Comparison of ENCODE assay signal across 14 cellular contexts in the genomic region with DNA sequence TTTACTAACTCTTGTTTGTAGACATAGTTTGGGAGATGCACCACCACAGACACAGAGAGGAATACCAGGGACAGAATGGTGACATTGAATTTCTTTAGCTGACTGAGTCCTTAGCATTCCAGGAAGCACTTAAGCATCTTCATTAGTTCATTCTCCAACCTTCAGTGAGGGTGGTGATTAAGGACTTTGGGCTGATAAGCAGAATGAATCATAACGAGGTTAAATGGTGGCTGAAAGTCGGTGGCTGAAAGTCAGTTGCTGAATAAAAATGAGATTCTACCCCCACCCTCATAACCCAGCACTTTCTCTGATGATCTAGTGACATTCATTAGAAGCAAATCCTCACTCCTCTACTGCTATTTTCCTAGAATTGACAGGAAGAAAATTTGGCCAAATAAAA.
DNase-seq lines count a peak whose midpoint lies in the region; ATAC-seq and TF ChIP-seq lines count a peak whose summit lies in the region.
"Had no signal": no experiment of that assay in that cellular context is flagged by ENCODE, and none has a peak within 500 bp of the region (broad histone marks: within the 10 kb centered on the region; RNA-seq: fewer than 3 reads in every experiment).

No MANE protein-coding gene starts in this region.

- TF ChIP-seq CTCF in WERI-Rb-1 (IDR thresholded peaks at IDR 0.05; ENCODE audit: low read depth, low read length), result no peak

- ATAC-seq in stimulated activated naive CD8-positive, alpha-beta T cell treated with anti-CD3 and anti-CD28 coated beads, Interleukin-15, amount 100 ng/mL, for 72 hours, result peak; percentile 72
- ATAC-seq in stimulated activated naive CD8-positive, alpha-beta T cell treated with anti-CD3 and anti-CD28 coated beads, Interleukin-15, Interleukin-2, amounts not matched to agents 100 U/mL and 50 U/mL, for 24 hours, result no peak
- ATAC-seq in GM19455 (IDR thresholded peaks at IDR 0.05; ENCODE audit: unreplicated experiment), result no peak
- ATAC-seq: A549 had no signal

- H3K36me3 ChIP-seq in SK-N-MC (ENCODE audit: insufficient read depth, low read length) (no peaks in the 10 kb centered on the region), WERI-Rb-1 (no peaks in the 10 kb centered on the region)
- H3K36me3 ChIP-seq: BE2C, HAP-1 had no signal

- peak overlapping the region; percentile 38; the same call in 1 of the 2 replicates for H3K27ac ChIP-seq in SK-N-MC
- no peak overlapping the region for H3K27ac ChIP-seq in WERI-Rb-1
- H3K27ac ChIP-seq: A549, C4-2B, HL-60 had no signal

- H3K27ac Mint-ChIP-seq in stimulated activated naive CD8-positive, alpha-beta T cell treated with anti-CD3 and anti-CD28 coated beads, Interleukin-15, amount 100 ng/mL, for 72 hours, result no peak overlapping the region
- H3K27ac Mint-ChIP-seq: CD4-positive, alpha-beta memory T cell had no signal

- H3K9ac ChIP-seq in SK-N-MC (ENCODE audit: insufficient read length), result no peak overlapping the region

- no peaks in the 10 kb centered on the region for H3K27me3 ChIP-seq in WERI-Rb-1 (ENCODE audit: insufficient read depth, low read depth, severe bottlenecking)

- H3K4me3 ChIP-seq in SK-N-MC (peak overlapping the region; percentile 59; the same call in 1 of the 2 replicates), WERI-Rb-1 (ENCODE audit: low read depth, low read length) (no peak overlapping the region)
- H3K4me3 ChIP-seq: A549, HAP-1 had no signal

- H3K4me1 Mint-ChIP-seq in stimulated activated naive CD8-positive, alpha-beta T cell treated with anti-CD3 and anti-CD28 coated beads, Interleukin-15, amount 100 ng/mL, for 72 hours, result no peaks in the 10 kb centered on the region
- H3K4me1 Mint-ChIP-seq: CD4-positive, alpha-beta memory T cell had no signal

- H3K27me3 Mint-ChIP-seq in stimulated activated naive CD8-positive, alpha-beta T cell treated with anti-CD3 and anti-CD28 coated beads, Interleukin-15, amount 100 ng/mL, for 72 hours, result peaks cover 48% of the 10 kb centered on the region

- H3K9me3 Mint-ChIP-seq in stimulated activated naive CD8-positive, alpha-beta T cell treated with anti-CD3 and anti-CD28 coated beads, Interleukin-15, amount 100 ng/mL, for 72 hours, result no peaks in the 10 kb centered on the region
- H3K9me3 Mint-ChIP-seq: CD4-positive, alpha-beta memory T cell had no signal

- H3K4me3 Mint-ChIP-seq in stimulated activated naive CD8-positive, alpha-beta T cell treated with anti-CD3 and anti-CD28 coated beads, Interleukin-15, amount 100 ng/mL, for 72 hours, result no peak overlapping the region

- H3K9me3 ChIP-seq in SK-N-MC (ENCODE audit: low read depth, low read length) (no peaks in the 10 kb centered on the region), WERI-Rb-1 (ENCODE audit: severe bottlenecking) (no peaks in the 10 kb centered on the region)
- H3K9me3 ChIP-seq: A549, BE2C, HAP-1 had no signal

- DNase-seq in stimulated activated naive CD8-positive, alpha-beta T cell treated with anti-CD3 and anti-CD28 coated beads, Interleukin-15, amount 100 ng/mL, for 72 hours, result no peak
- no peak for DNase-seq in stimulated activated naive CD8-positive, alpha-beta T cell treated with anti-CD3 and anti-CD28 coated beads, Interleukin-15, Interleukin-2, amounts not matched to agents 100 U/mL and 50 U/mL, for 24 hours
- DNase-seq in SK-N-MC (ENCODE audit: low read depth, low spot score) (no peak), kidney tubule cell (ENCODE audit: low spot score) (peak; percentile 20), WERI-Rb-1 (no peak), NCI-H2196 treated with DMSO at 0.1 percent for 48 hours (lab: John Stamatoyannopoulos, UW; ENCODE audit: unreplicated experiment) (no peak)
- DNase-seq: BE2C; CD4-positive, alpha-beta memory T cell; DMS79 had no signal
